ENCODE assay signal across 18 cellular contexts in the genomic region with DNA sequence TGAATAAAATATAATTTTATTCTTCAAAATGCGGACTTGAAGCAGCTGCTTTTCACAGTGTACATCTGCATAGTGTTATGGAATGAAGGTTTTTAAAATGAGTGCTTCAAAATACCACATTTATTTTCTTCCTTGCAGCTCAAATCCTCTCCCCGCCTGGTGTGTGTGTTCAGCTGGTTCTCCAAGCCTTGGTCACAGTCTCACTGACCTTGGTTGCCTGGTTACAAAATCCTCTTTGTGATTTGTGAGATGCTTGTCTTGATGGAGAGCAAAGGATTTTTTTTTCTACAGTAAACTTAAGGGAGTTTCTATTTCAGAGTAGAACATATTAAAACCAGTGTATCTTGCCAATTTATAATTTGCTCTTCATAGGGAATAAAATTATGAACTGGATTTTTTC.
A peak's percentile ranks its signal among the peaks of the same experiment; 100 is the strongest.
DNase-seq lines count a peak whose midpoint lies in the region; ATAC-seq, FAIRE-seq and TF ChIP-seq lines count a peak whose summit lies in the region.
"Had no signal": no experiment of that assay in that cellular context is flagged by ENCODE, and none has a peak within 500 bp of the region (broad histone marks: within the 10 kb centered on the region; RNA-seq: fewer than 3 reads in every experiment).

No MANE protein-coding gene starts in this region.

- no peaks in the 10 kb centered on the region for H3K9me3 Mint-ChIP-seq in activated T-cell treated with anti-CD3 and anti-CD28 coated beads, Interleukin-2, amount 50 U/mL, for 4 hours

- no peak for ATAC-seq in activated T-cell treated with anti-CD3 and anti-CD28 coated beads, Interleukin-2, amount 50 U/mL, for 4 hours
- ATAC-seq: T-cell had no signal

- no peaks in the 10 kb centered on the region for H3K27me3 Mint-ChIP-seq in activated T-cell treated with anti-CD3 and anti-CD28 coated beads, Interleukin-2, amount 50 U/mL, for 4 hours (ENCODE audit: low read depth)
- H3K27me3 Mint-ChIP-seq: T-cell had no signal

- FAIRE-seq in kidney (lab: Jason Lieb, UNC), result no peak

- DNase-seq in AG10803 (ENCODE audit: low read depth), result peak; percentile 50
- DNase-seq in NCI-H1417 (lab: John Stamatoyannopoulos, UW), result peak; percentile 17 to 89 (median 50)
- DNase-seq in adipocyte (ENCODE audit: low read depth), result peak; percentile 83
- peak; percentile 89 for DNase-seq in left kidney (ENCODE audit: low read depth, low spot score)
- no peak for DNase-seq in kidney
- DNase-seq in NCI-H2107 treated with DMSO at 0.1 percent for 48 hours (lab: John Stamatoyannopoulos, UW; ENCODE audit: unreplicated experiment), result no peak
- no peak for DNase-seq in iPS-NIHi11 (ENCODE audit: low spot score)
- DNase-seq in activated T-cell treated with anti-CD3 and anti-CD28 coated beads, Interleukin-2, amount 50 U/mL, for 4 hours, result no peak
- DNase-seq: activated CD4-positive, alpha-beta T cell treated with anti-CD3 and anti-CD28 coated beads for 48 hours; AML-193; cerebellar nuclear complex; esophagus squamous epithelium; GDM1; Kasumi-1; kidney glomerular epithelial cell; NCI-H526 treated with DMSO at 0.1 percent for 48 hours; stimulated activated CD4-positive, alpha-beta T cell treated with anti-CD3 and anti-CD28 coated beads, Interleukin-15, amount 100 ng/mL, for 24 hours; T-cell had no signal

- no peak overlapping the region for H3K9ac ChIP-seq in adipocyte (ENCODE audit: low read length)
- H3K9ac ChIP-seq in kidney (ENCODE audit: low read length in 2 of 2), result no peak overlapping the region

- H3K4me3 Mint-ChIP-seq in activated T-cell treated with anti-CD3 and anti-CD28 coated beads, Interleukin-2, amount 50 U/mL, for 4 hours, result no peak overlapping the region
- H3K4me3 Mint-ChIP-seq: T-cell had no signal

- H3K4me1 Mint-ChIP-seq in activated T-cell treated with anti-CD3 and anti-CD28 coated beads, Interleukin-2, amount 50 U/mL, for 4 hours (ENCODE audit: low read depth), result no peaks in the 10 kb centered on the region
- H3K4me1 Mint-ChIP-seq: T-cell had no signal

- H3K36me3 ChIP-seq in adipocyte (ENCODE audit: control insufficient read depth, insufficient read depth, low read length, severe bottlenecking), result no peaks in the 10 kb centered on the region
- no peaks in the 10 kb centered on the region for H3K36me3 ChIP-seq in kidney (ENCODE audit: control insufficient read depth in 1 of 2, insufficient read depth in 2 of 2, low read length in 2 of 2)
- H3K36me3 ChIP-seq: esophagus squamous epithelium had no signal

- TF ChIP-seq CTCF in AG10803 (conservative IDR thresholded peaks at IDR 0.05; ENCODE audit: low read length), result no peak
- no peak for TF ChIP-seq CTCF in kidney (IDR thresholded peaks at IDR 0.05; ENCODE audit: borderline replicate concordance, extremely low read depth, insufficient read depth)

- H3K4me1 ChIP-seq in adipocyte (ENCODE audit: control insufficient read depth, insufficient read depth, low read length), result peaks cover 37% of the 10 kb centered on the region
- no peaks in the 10 kb centered on the region for H3K4me1 ChIP-seq in kidney (ENCODE audit: control insufficient read depth in 1 of 2, insufficient read depth in 1 of 2, low read depth in 1 of 2, low read length in 2 of 2)

- H3K9me3 ChIP-seq in adipocyte (ENCODE audit: control insufficient read depth, low read length) (no peaks in the 10 kb centered on the region), kidney (ENCODE audit: control insufficient read depth in 1 of 2, low read length in 2 of 2) (no peaks in the 10 kb centered on the region)
- H3K9me3 ChIP-seq: esophagus squamous epithelium had no signal

- H3K27me3 ChIP-seq in adipocyte (replicated peaks; ENCODE audit: control insufficient read depth, insufficient read depth, low read length), result no peaks in the 10 kb centered on the region
- H3K27me3 ChIP-seq: esophagus squamous epithelium had no signal

- H3K27ac ChIP-seq in kidney (ENCODE audit: low read depth in 2 of 2, low read length in 2 of 2), result no peak overlapping the region
- H3K27ac ChIP-seq: esophagus squamous epithelium had no signal

- no peaks in the 10 kb centered on the region for H3K36me3 Mint-ChIP-seq in activated T-cell treated with anti-CD3 and anti-CD28 coated beads, Interleukin-2, amount 50 U/mL, for 4 hours (ENCODE audit: insufficient read depth)
- H3K36me3 Mint-ChIP-seq: T-cell had no signal

- H3K4me3 ChIP-seq in AG10803 (ENCODE audit: low read length) (no peak overlapping the region), adipocyte (ENCODE audit: low read length) (no peak overlapping the region), kidney (ENCODE audit: low read length in 2 of 2) (no peak overlapping the region)
- H3K4me3 ChIP-seq: esophagus squamous epithelium had no signal

- intact Hi-C loops in kidney (cut with DNase I), result no loop called here

Comparison
In these comparisons a context has a peak if more than half of its experiments do, and no peak if none do; other contexts are left out.
1. DNase-seq: peak in AG10803 (single experiment), NCI-H1417 (3 of 3), adipocyte (single experiment) and left kidney (single experiment); none in kidney (single experiment), NCI-H2107 treated with DMSO at 0.1 percent for 48 hours (single experiment), iPS-NIHi11 (single experiment) and activated T-cell treated with anti-CD3 and anti-CD28 coated beads, Interleukin-2, amount 50 U/mL, for 4 hours (single experiment).